ENCODE assay signal across 2 cellular contexts in genomic region chr4:147740176-147740575, GRCh38.
TF ChIP-seq lines count a peak whose summit lies in the region.

No MANE protein-coding gene starts in this region.

TF ChIP-seq in GM12878, 131 proteins besides CTCF, POLR2A, EP300 and RAD21:
- no peak for TF ChIP-seq CEBPZ (IDR thresholded peaks at IDR 0.05; ENCODE audit: low read depth, low read length)
- no peak for TF ChIP-seq RELB (IDR thresholded peaks at IDR 0.05; ENCODE audit: low read depth)
- no peak for TF ChIP-seq POLR2AphosphoS5 (IDR thresholded peaks at IDR 0.05; ENCODE audit: low read length)
- no peak for TF ChIP-seq ZZZ3 (IDR thresholded peaks at IDR 0.05; ENCODE audit: control insufficient read depth, insufficient read length, low read depth)
- no peak for TF ChIP-seq IRF4 (IDR thresholded peaks at IDR 0.05; ENCODE audit: low read depth, low read length)
- no peak for TF ChIP-seq BCL3 (IDR thresholded peaks at IDR 0.05; ENCODE audit: borderline replicate concordance, insufficient read depth, low read depth, low read length, poor library complexity, severe bottlenecking)
- no peak for TF ChIP-seq FOS (IDR thresholded peaks at IDR 0.05; ENCODE audit: borderline replicate concordance, extremely low read depth, insufficient read length)
- no peak for TF ChIP-seq CEBPB (IDR thresholded peaks at IDR 0.05; ENCODE audit: borderline replicate concordance in 1 of 2, low read depth in 2 of 2, low read length in 2 of 2)
- TF ChIP-seq TCF3 (IDR thresholded peaks at IDR 0.05; ENCODE audit: borderline replicate concordance, insufficient read depth, low read depth, low read length), result no peak
- TF ChIP-seq JUND (IDR thresholded peaks at IDR 0.05; ENCODE audit: low read depth, low read length), result no peak
- no peak for TF ChIP-seq PRDM15 (CRISPR knock-in tag; IDR thresholded peaks at IDR 0.05)
- TF ChIP-seq KAT2A (conservative IDR thresholded peaks at IDR 0.05; ENCODE audit: control insufficient read depth, low read depth, low read length), result no peak
- no peak for TF ChIP-seq CBX3 (IDR thresholded peaks at IDR 0.05; ENCODE audit: borderline replicate concordance, low read depth)
- TF ChIP-seq ASH2L (IDR thresholded peaks at IDR 0.05; ENCODE audit: borderline replicate concordance, low read depth), result no peak
- TF ChIP-seq EED (IDR thresholded peaks at IDR 0.05; ENCODE audit: low read depth), result no peak

TF ChIP-seq in GM23338, 12 proteins besides CTCF, POLR2A, EP300 and RAD21:
- TF ChIP-seq ZNF114 (CRISPR knock-in tag; IDR thresholded peaks at IDR 0.05), result no peak
- TF ChIP-seq JUNB (IDR thresholded peaks at IDR 0.05; ENCODE audit: unreplicated experiment), result no peak
- no peak for TF ChIP-seq EZH2 (IDR thresholded peaks at IDR 0.05; ENCODE audit: low read depth, unreplicated experiment)
- TF ChIP-seq ETS1 (IDR thresholded peaks at IDR 0.05), result no peak
- no peak for TF ChIP-seq CREB1 (CRISPR knock-in tag; IDR thresholded peaks at IDR 0.05; ENCODE audit: low read depth)
- no peak for TF ChIP-seq NANOG (IDR thresholded peaks at IDR 0.05; ENCODE audit: borderline replicate concordance)
- TF ChIP-seq ZNF462 (CRISPR knock-in tag; IDR thresholded peaks at IDR 0.05), result no peak
- no peak for TF ChIP-seq EZH2phosphoT487 (IDR thresholded peaks at IDR 0.05; ENCODE audit: unreplicated experiment)
- TF ChIP-seq STAT1 (IDR thresholded peaks at IDR 0.05; ENCODE audit: unreplicated experiment), result no peak
- no peak for TF ChIP-seq REST (IDR thresholded peaks at IDR 0.05; ENCODE audit: unreplicated experiment)
- TF ChIP-seq POLR2AphosphoS5 (IDR thresholded peaks at IDR 0.05; ENCODE audit: low read depth), result no peak
- no peak for TF ChIP-seq ZNF331 (CRISPR knock-in tag; IDR thresholded peaks at IDR 0.05; ENCODE audit: low read depth)
